Comparison of ENCODE assay signal across 8 cellular contexts in the genomic region with DNA sequence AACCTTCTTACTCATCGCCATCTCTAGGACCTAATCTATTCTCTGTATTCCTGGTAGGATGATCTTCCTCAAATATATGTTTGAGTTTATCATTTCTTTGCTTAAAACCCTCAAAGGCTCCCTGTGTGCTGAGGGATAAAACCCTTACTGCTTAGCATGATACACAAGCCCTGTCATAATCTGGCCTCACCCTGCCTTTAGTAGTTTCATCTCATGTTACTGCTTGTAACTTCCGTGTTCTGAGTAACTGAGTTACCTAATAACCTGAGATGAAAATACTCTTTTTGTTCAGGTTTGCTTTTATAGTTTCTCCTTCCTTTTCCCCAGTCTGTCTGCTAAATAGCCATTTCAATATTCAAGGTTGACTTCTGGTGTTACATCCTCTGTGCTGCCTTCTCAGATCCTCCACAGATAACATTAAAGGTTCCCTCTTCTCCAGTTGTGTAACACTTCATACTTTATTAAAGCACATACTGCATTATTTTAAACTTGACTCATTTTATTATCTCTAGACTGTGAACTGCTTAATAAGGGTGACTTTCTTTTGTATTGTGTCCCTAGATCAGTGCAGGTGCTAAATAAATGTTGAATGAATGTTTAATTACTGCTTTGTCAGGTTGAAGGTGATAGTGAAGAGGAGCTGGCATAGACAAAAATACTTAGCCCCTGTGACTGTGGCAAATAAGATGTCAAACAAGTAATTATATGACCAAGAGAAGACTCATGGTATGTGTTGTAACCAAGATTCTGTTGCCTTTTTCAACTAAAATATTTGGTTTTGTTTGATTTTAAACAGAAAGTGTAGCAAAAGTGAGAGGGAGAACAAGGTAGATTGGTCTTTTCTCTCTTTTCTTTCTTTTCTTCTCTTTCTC. TPM values are rescaled to one million over a fixed set of nuclear protein-coding genes. Genes with fewer than 3 reads are reported as not detected.
DNase-seq lines count a peak whose midpoint lies in the region; ATAC-seq, FAIRE-seq and TF ChIP-seq lines count a peak whose summit lies in the region.

No MANE protein-coding gene starts in this region.

- H3K4me3 Mint-ChIP-seq in endodermal cell = no peak overlapping the region

- 90 to 100% methylated on average over 1 to 2 of the region's 2 CpGs for WGBS in endodermal cell (ENCODE audit: insufficient coverage in 1 of 2, insufficient read length in 1 of 2), 2 experiments

- peak overlapping the region; percentile 2 for H3K27ac Mint-ChIP-seq in endodermal cell

- peak overlapping the region; percentile 57 for H3K4me2 ChIP-seq in parathyroid adenoma (ENCODE audit: low read length)

- DNase-seq in GM18507 (ENCODE audit: extremely low spot score, insufficient read length, low read depth) (peak; percentile 18), M059J (ENCODE audit: low read depth) (peak; percentile 22), endodermal cell (no peak), sciatic nerve (ENCODE audit: low spot score) (no peak), NCI-H1436 treated with DMSO at 0.1 percent for 48 hours (lab: John Stamatoyannopoulos, UW) (no peak)
- DNase-seq in stimulated activated CD4-positive, alpha-beta T cell treated with anti-CD3 and anti-CD28 coated beads, Interleukin-4, amount 100 ng/mL, for 4 hours = no peak

- FAIRE-seq in GM18507 (lab: Jason Lieb, UNC) = peak; percentile 74

- H3K9ac ChIP-seq in endodermal cell (ENCODE audit: extremely low read depth, low read length, poor library complexity, severe bottlenecking) (no peak overlapping the region), parathyroid adenoma (no peak overlapping the region)

- H3K36me3 Mint-ChIP-seq in endodermal cell (ENCODE audit: low read depth) = peaks cover 6% of the 10 kb centered on the region

- H3K4me1 ChIP-seq in endodermal cell (ENCODE audit: control insufficient read depth, insufficient read depth, low read length) (no peaks in the 10 kb centered on the region), parathyroid adenoma (peaks cover 21% of the 10 kb centered on the region)

- intact Hi-C loops in sciatic nerve (cut with DNase I) = no loop called here

- no peaks in the 10 kb centered on the region for H3K9me3 ChIP-seq in endodermal cell (ENCODE audit: control insufficient read depth, low read length)
- no peaks in the 10 kb centered on the region for H3K9me3 ChIP-seq in parathyroid adenoma (ENCODE audit: control insufficient read depth, low read length)

- peaks cover 7% of the 10 kb centered on the region for H3K36me3 ChIP-seq in endodermal cell (ENCODE audit: control insufficient read depth, insufficient read depth, low read length)
- H3K36me3 ChIP-seq in parathyroid adenoma (ENCODE audit: control insufficient read depth, insufficient read depth, low read length) = no peaks in the 10 kb centered on the region

- H2AFZ ChIP-seq in parathyroid adenoma = no peak overlapping the region

- ATAC-seq in sciatic nerve (no peak), GM21723 (IDR thresholded peaks at IDR 0.05; ENCODE audit: unreplicated experiment) (no peak)

- H3K27me3 Mint-ChIP-seq in endodermal cell (ENCODE audit: insufficient read depth) = no peaks in the 10 kb centered on the region

- H3K27ac ChIP-seq in endodermal cell (ENCODE audit: low read depth, low read length) = no peak overlapping the region
- peak overlapping the region; percentile 48 for H3K27ac ChIP-seq in parathyroid adenoma

- H3K4me1 Mint-ChIP-seq in endodermal cell = peaks cover 16% of the 10 kb centered on the region

- no peak overlapping the region for H3K4me3 ChIP-seq in endodermal cell (ENCODE audit: low read length)
- H3K4me3 ChIP-seq in parathyroid adenoma (ENCODE audit: low read depth, low read length) = no peak overlapping the region

- no peaks in the 10 kb centered on the region for H3K27me3 ChIP-seq in endodermal cell (ENCODE audit: control insufficient read depth, insufficient read depth, low read length, poor library complexity, severe bottlenecking)
- no peaks in the 10 kb centered on the region for H3K27me3 ChIP-seq in parathyroid adenoma (ENCODE audit: control insufficient read depth, insufficient read depth, low read length)

- H3K9me3 Mint-ChIP-seq in endodermal cell = no peaks in the 10 kb centered on the region

- H3K79me2 ChIP-seq in parathyroid adenoma = peaks cover 47% of the 10 kb centered on the region

- TF ChIP-seq CTCF in endodermal cell (conservative IDR thresholded peaks at IDR 0.05) (no peak), parathyroid adenoma (IDR thresholded peaks at IDR 0.05) (no peak)

RNA-seq across cellular contexts. Expression of gene NFAT5, which starts 47.8 kb away (rescaled TPM):
- total RNA-seq in M059J (2014; rRNA removed; shearing (Covaris generic)) = 12.4 and 34.5 TPM in 2 replicates
- total RNA-seq in endodermal cell = 10 to 100 TPM; 38.8 to 40.3 TPM
- 16.0 TPM for polyA plus RNA-seq in endodermal cell (2013, experiment 1 of 2)
- polyA plus RNA-seq in endodermal cell (2013, experiment 2 of 2) = 18.5 TPM
- 87.0 TPM for total RNA-seq in sciatic nerve

Comparison
In these comparisons a context has a peak if more than half of its experiments do, and no peak if none do; other contexts are left out.
1. DNase-seq: peak in GM18507 (single experiment) and M059J (single experiment); none in endodermal cell (single experiment), sciatic nerve (single experiment), stimulated activated CD4-positive, alpha-beta T cell treated with anti-CD3 and anti-CD28 coated beads, Interleukin-4, amount 100 ng/mL, for 4 hours (0 of 2) and NCI-H1436 treated with DMSO at 0.1 percent for 48 hours (single experiment).